8 cellular contexts compared by ENCODE assay signal in genomic region chr10:90319188-90319914, GRCh38.
DNase-seq lines count a peak whose midpoint lies in the region; ATAC-seq and TF ChIP-seq lines count a peak whose summit lies in the region.

No MANE protein-coding gene starts in this region.

- TF ChIP-seq CTCF in GM20000 (IDR thresholded peaks at IDR 0.05; ENCODE audit: extremely low read depth, missing control alignments) (no peak), activated B cell treated with CpG ODN at 0.5 μM for 24 hours (IDR thresholded peaks at IDR 0.05) (no peak)

- no peaks in the 10 kb centered on the region for H3K4me1 Mint-ChIP-seq in activated B cell treated with CpG ODN at 0.5 μM for 24 hours
- no peaks in the 10 kb centered on the region for H3K4me1 Mint-ChIP-seq in activated naive CD4-positive, alpha-beta T cell treated with anti-CD3 and anti-CD28 coated beads, Interleukin-2, amount 10 ng/mL, durations not matched to agents 7 days and 5 days

- no peaks in the 10 kb centered on the region for H3K9me3 Mint-ChIP-seq in activated B cell treated with CpG ODN at 0.5 μM for 24 hours
- no peaks in the 10 kb centered on the region for H3K9me3 Mint-ChIP-seq in activated naive CD4-positive, alpha-beta T cell treated with anti-CD3 and anti-CD28 coated beads, Interleukin-2, amount 10 ng/mL, durations not matched to agents 7 days and 5 days

- intact Hi-C loops in activated B cell treated with CpG ODN at 0.5 μM for 24 hours (cut with micrococcal nuclease) = no loop called here

- H3K27ac Mint-ChIP-seq in activated B cell treated with CpG ODN at 0.5 μM for 24 hours = no peak overlapping the region
- H3K27ac Mint-ChIP-seq in activated naive CD4-positive, alpha-beta T cell treated with anti-CD3 and anti-CD28 coated beads, Interleukin-2, amount 10 ng/mL, durations not matched to agents 7 days and 5 days = no peak overlapping the region

- no peaks in the 10 kb centered on the region for H3K36me3 Mint-ChIP-seq in activated B cell treated with CpG ODN at 0.5 μM for 24 hours (ENCODE audit: low read depth)
- no peaks in the 10 kb centered on the region for H3K36me3 Mint-ChIP-seq in activated naive CD4-positive, alpha-beta T cell treated with anti-CD3 and anti-CD28 coated beads, Interleukin-2, amount 10 ng/mL, durations not matched to agents 7 days and 5 days

- DNase-seq in GM03348 (ENCODE audit: low spot score) (peak; percentile 37), GM20000 (ENCODE audit: low spot score) (peak; percentile 14), activated B cell treated with CpG ODN at 0.5 μM for 24 hours (no peak), kidney glomerular epithelial cell (lab: John Stamatoyannopoulos, UW) (peak; percentile 70), NCI-H1092 (lab: John Stamatoyannopoulos, UW) (no peak), NOMO-1 (lab: John Stamatoyannopoulos, UW; ENCODE audit: unreplicated experiment in 2 of 2) (no peak)
- no peak for DNase-seq in activated naive CD4-positive, alpha-beta T cell treated with anti-CD3 and anti-CD28 coated beads, Interleukin-2, amount 10 ng/mL, durations not matched to agents 7 days and 5 days

- CTCF ChIA-PET in activated B cell treated with CpG ODN at 0.5 μM for 24 hours (lab: Charles Lee) = no interaction called here
- CTCF ChIA-PET in activated naive CD4-positive, alpha-beta T cell treated with anti-CD3 and anti-CD28 coated beads, Interleukin-2, amount 10 ng/mL, durations not matched to agents 7 days and 5 days (lab: Charles Lee) = no interaction called here

- peaks cover 6% of the 10 kb centered on the region for H3K27me3 Mint-ChIP-seq in activated B cell treated with CpG ODN at 0.5 μM for 24 hours
- H3K27me3 Mint-ChIP-seq in activated naive CD4-positive, alpha-beta T cell treated with anti-CD3 and anti-CD28 coated beads, Interleukin-2, amount 10 ng/mL, durations not matched to agents 7 days and 5 days = no peaks in the 10 kb centered on the region

- ATAC-seq in HG03442 (IDR thresholded peaks at IDR 0.05; ENCODE audit: unreplicated experiment) (peak; percentile 95), activated B cell treated with CpG ODN at 0.5 μM for 24 hours (ENCODE audit: low read depth) (peak; percentile 31)

- H3K4me3 Mint-ChIP-seq in activated B cell treated with CpG ODN at 0.5 μM for 24 hours = no peak overlapping the region
- H3K4me3 Mint-ChIP-seq in activated naive CD4-positive, alpha-beta T cell treated with anti-CD3 and anti-CD28 coated beads, Interleukin-2, amount 10 ng/mL, durations not matched to agents 7 days and 5 days = no peak overlapping the region

- POLR2A ChIA-PET in activated B cell treated with CpG ODN at 0.5 μM for 24 hours (lab: Charles Lee) = no interaction called here

Comparison
In these comparisons a context has a peak if more than half of its experiments do, and no peak if none do; other contexts are left out.
1. DNase-seq: peak in GM03348 (single experiment), GM20000 (single experiment) and kidney glomerular epithelial cell (single experiment); none in activated B cell treated with CpG ODN at 0.5 μM for 24 hours (single experiment), NCI-H1092 (single experiment), NOMO-1 (0 of 2) and activated naive CD4-positive, alpha-beta T cell treated with anti-CD3 and anti-CD28 coated beads, Interleukin-2, amount 10 ng/mL, durations not matched to agents 7 days and 5 days (single experiment).